ENCODE assay signal across 2 cellular contexts in the genomic region with DNA sequence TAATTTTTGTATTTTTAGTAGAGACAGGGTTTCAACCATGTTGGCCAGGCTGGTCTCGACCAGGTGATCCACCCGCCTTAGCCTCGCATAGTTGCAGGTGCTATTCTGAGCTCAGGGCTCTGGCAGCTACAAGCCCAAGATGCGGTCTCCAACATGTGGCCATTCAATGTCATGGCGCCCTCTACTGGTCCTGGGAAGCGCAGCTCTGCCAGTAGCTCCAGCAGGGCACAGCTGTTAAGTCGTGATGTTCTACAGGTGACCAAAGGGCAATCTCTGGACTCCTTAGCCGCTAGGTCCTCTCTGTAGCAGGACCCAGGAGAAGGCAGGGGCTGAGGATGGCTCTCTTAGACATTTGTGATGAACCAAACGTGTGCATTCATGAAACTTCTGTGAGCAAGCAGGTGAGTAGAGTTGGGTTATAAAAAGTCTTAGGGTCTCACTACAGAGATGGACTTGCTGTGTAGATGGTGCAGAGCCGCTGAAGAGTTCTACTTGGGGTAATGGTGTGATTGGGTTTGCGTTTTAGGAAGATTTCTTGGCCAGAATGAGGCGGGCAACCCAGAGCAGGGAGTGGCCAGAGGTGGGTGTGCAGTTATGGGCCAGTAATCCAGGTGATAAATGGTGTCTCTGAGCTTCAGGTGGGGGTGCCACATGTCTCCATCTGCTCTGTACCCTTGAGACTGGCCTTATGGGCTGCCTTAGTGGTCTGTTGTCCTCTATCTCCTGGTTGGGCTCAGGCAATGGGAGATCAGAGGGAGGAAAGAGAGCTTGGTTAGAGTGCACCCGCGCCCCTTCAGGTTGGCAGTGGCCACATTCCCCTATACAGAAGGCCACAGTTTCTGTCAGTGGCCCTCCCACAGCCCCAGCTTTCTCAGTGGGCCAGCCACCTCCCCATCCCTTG.
A peak's percentile ranks its signal among the peaks of the same experiment; 100 is the strongest.
TF ChIP-seq lines count a peak whose summit lies in the region.

No MANE protein-coding gene starts in this region.

TF ChIP-seq in HEK293T, 16 proteins besides CTCF, POLR2A, EP300 and RAD21:
- TF ChIP-seq, protein P1, sequence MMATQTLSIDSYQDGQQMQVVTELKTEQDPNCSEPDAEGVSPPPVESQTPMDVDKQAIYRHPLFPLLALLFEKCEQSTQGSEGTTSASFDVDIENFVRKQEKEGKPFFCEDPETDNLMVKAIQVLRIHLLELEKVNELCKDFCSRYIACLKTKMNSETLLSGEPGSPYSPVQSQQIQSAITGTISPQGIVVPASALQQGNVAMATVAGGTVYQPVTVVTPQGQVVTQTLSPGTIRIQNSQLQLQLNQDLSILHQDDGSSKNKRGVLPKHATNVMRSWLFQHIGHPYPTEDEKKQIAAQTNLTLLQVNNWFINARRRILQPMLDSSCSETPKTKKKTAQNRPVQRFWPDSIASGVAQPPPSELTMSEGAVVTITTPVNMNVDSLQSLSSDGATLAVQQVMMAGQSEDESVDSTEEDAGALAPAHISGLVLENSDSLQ (IDR thresholded peaks at IDR 0.05) = no peak
- TF ChIP-seq NFRKB (IDR thresholded peaks at IDR 0.05) = no peak
- no peak for TF ChIP-seq LEF1 (IDR thresholded peaks at IDR 0.05; ENCODE audit: borderline replicate concordance)
- TF ChIP-seq ELF4 (IDR thresholded peaks at IDR 0.05) = no peak
- no peak for TF ChIP-seq ARNT (IDR thresholded peaks at IDR 0.05)
- TF ChIP-seq HDGF (IDR thresholded peaks at IDR 0.05; ENCODE audit: borderline replicate concordance) = no peak
- no peak for TF ChIP-seq ZNF384 (IDR thresholded peaks at IDR 0.05)
- TF ChIP-seq FOXK2 (IDR thresholded peaks at IDR 0.05) = no peak
- no peak for TF ChIP-seq TARDBP (IDR thresholded peaks at IDR 0.05)
- TF ChIP-seq L3MBTL2 (conservative IDR thresholded peaks at IDR 0.05) = no peak
- TF ChIP-seq CTBP1 (IDR thresholded peaks at IDR 0.05; ENCODE audit: borderline replicate concordance) = no peak
- TF ChIP-seq SUZ12 (IDR thresholded peaks at IDR 0.05) = no peak
- TF ChIP-seq BHLHE40 (IDR thresholded peaks at IDR 0.05; ENCODE audit: borderline replicate concordance) = no peak
- no peak for TF ChIP-seq FOXA1 (IDR thresholded peaks at IDR 0.05)
- no peak for TF ChIP-seq SP1 (IDR thresholded peaks at IDR 0.05)
- no peak for TF ChIP-seq FOXM1 (IDR thresholded peaks at IDR 0.05; ENCODE audit: borderline replicate concordance)

TF ChIP-seq in GM12878, 131 proteins besides CTCF, POLR2A, EP300 and RAD21 (continued from another document):
- 0 out of 2 replicates have a peak, but pooled peaks have one; percentile 16 for TF ChIP-seq MEF2A (IDR thresholded peaks at IDR 0.05; ENCODE audit: insufficient read depth, low read depth, low read length)
- peak; percentile 77 for TF ChIP-seq TCF12 (IDR thresholded peaks at IDR 0.05; ENCODE audit: low read depth, low read length)
- peak in 1 of 2 experiments; percentile 21; a peak in 1 of 4 replicates for TF ChIP-seq BHLHE40 (IDR thresholded peaks at IDR 0.05; ENCODE audit: borderline replicate concordance in 1 of 2, low read depth in 2 of 2, low read length in 1 of 2)
- TF ChIP-seq TCF3 (IDR thresholded peaks at IDR 0.05; ENCODE audit: borderline replicate concordance, insufficient read depth, low read depth, low read length) = peak; percentile 82; the same call in 1 of the 2 replicates
- peak; percentile 71; the same call in 1 of the 2 replicates for TF ChIP-seq SMARCA5 (IDR thresholded peaks at IDR 0.05)
- TF ChIP-seq, protein P2, sequence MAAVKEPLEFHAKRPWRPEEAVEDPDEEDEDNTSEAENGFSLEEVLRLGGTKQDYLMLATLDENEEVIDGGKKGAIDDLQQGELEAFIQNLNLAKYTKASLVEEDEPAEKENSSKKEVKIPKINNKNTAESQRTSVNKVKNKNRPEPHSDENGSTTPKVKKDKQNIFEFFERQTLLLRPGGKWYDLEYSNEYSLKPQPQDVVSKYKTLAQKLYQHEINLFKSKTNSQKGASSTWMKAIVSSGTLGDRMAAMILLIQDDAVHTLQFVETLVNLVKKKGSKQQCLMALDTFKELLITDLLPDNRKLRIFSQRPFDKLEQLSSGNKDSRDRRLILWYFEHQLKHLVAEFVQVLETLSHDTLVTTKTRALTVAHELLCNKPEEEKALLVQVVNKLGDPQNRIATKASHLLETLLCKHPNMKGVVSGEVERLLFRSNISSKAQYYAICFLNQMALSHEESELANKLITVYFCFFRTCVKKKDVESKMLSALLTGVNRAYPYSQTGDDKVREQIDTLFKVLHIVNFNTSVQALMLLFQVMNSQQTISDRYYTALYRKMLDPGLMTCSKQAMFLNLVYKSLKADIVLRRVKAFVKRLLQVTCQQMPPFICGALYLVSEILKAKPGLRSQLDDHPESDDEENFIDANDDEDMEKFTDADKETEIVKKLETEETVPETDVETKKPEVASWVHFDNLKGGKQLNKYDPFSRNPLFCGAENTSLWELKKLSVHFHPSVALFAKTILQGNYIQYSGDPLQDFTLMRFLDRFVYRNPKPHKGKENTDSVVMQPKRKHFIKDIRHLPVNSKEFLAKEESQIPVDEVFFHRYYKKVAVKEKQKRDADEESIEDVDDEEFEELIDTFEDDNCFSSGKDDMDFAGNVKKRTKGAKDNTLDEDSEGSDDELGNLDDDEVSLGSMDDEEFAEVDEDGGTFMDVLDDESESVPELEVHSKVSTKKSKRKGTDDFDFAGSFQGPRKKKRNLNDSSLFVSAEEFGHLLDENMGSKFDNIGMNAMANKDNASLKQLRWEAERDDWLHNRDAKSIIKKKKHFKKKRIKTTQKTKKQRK (IDR thresholded peaks at IDR 0.05; ENCODE audit: low read depth, low read length) = no peak
- TF ChIP-seq, protein P3, sequence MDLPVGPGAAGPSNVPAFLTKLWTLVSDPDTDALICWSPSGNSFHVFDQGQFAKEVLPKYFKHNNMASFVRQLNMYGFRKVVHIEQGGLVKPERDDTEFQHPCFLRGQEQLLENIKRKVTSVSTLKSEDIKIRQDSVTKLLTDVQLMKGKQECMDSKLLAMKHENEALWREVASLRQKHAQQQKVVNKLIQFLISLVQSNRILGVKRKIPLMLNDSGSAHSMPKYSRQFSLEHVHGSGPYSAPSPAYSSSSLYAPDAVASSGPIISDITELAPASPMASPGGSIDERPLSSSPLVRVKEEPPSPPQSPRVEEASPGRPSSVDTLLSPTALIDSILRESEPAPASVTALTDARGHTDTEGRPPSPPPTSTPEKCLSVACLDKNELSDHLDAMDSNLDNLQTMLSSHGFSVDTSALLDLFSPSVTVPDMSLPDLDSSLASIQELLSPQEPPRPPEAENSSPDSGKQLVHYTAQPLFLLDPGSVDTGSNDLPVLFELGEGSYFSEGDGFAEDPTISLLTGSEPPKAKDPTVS (IDR thresholded peaks at IDR 0.05; ENCODE audit: low read depth, low read length) = no peak
- TF ChIP-seq CHD4 (IDR thresholded peaks at IDR 0.05) = no peak
- TF ChIP-seq, protein P4, sequence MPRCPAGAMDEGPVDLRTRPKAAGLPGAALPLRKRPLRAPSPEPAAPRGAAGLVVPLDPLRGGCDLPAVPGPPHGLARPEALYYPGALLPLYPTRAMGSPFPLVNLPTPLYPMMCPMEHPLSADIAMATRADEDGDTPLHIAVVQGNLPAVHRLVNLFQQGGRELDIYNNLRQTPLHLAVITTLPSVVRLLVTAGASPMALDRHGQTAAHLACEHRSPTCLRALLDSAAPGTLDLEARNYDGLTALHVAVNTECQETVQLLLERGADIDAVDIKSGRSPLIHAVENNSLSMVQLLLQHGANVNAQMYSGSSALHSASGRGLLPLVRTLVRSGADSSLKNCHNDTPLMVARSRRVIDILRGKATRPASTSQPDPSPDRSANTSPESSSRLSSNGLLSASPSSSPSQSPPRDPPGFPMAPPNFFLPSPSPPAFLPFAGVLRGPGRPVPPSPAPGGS (IDR thresholded peaks at IDR 0.05; ENCODE audit: borderline replicate concordance, insufficient read depth, low read depth, low read length, poor library complexity, severe bottlenecking) = no peak
